19 cellular contexts compared by ENCODE assay signal in genomic region chr7:157001920-157002818, GRCh38. TPM values are rescaled to one million over a fixed set of nuclear protein-coding genes. Genes with fewer than 3 reads are reported as not detected.
A peak's percentile ranks its signal among the peaks of the same experiment; 100 is the strongest.
DNase-seq lines count a peak whose midpoint lies in the region; ATAC-seq and TF ChIP-seq lines count a peak whose summit lies in the region.
"Had no signal": no experiment of that assay in that cellular context is flagged by ENCODE, and none has a peak within 500 bp of the region (broad histone marks: within the 10 kb centered on the region; RNA-seq: fewer than 3 reads in every experiment).

No MANE protein-coding gene starts in this region.

- H3K27me3 ChIP-seq in upper lobe of right lung (peaks cover 84% of the 10 kb centered on the region), brain microvascular endothelial cell (replicated peaks) (peaks cover 89% of the 10 kb centered on the region)
- H3K27me3 ChIP-seq: SJCRH30 had no signal

- DNase-seq in stimulated activated naive CD8-positive, alpha-beta T cell treated with anti-CD3 and anti-CD28 coated beads, Interleukin-15, Interleukin-2, amounts not matched to agents 100 U/mL and 50 U/mL, for 24 hours, result no peak
- DNase-seq in activated CD4-positive, alpha-beta memory T cell treated with anti-CD3 and anti-CD28 coated beads, Interleukin-2, amount 10 ng/mL, durations not matched to agents 7 days and 5 days, result peak; percentile 15
- DNase-seq in islet precursor cell (peak; percentile 46), upper lobe of right lung (peak; percentile 49), brain microvascular endothelial cell (no peak), NCI-H2029 treated with DMSO at 0.1 percent for 48 hours (lab: John Stamatoyannopoulos, UW) (no peak)
- DNase-seq: DMS153; effector CD4-positive, alpha-beta T cell; hypothalamus; NCI-H1694 treated with DMSO at 0.1 percent for 48 hours; NCI-H510A treated with DMSO at 0.1 percent for 48 hours; OCI-M1; SJCRH30 had no signal

- intact Hi-C loops in upper lobe of right lung (cut with DNase I), result no loop called here

- POLR2A ChIA-PET in activated CD4-positive, alpha-beta memory T cell treated with anti-CD3 and anti-CD28 coated beads, Interleukin-2, amount 10 ng/mL, durations not matched to agents 7 days and 5 days (lab: Charles Lee), result interaction anchor here (0.8 kb wide), 1 partner anchor 19 kb away, joined by 3 read pairs; no protein-coding TSS in a partner anchor

- peaks cover 31% of the 10 kb centered on the region for H3K4me1 ChIP-seq in upper lobe of right lung
- H3K4me1 ChIP-seq: SJCRH30 had no signal

- no peak overlapping the region for H3K27ac Mint-ChIP-seq in stimulated activated naive CD8-positive, alpha-beta T cell treated with anti-CD3 and anti-CD28 coated beads, Interleukin-15, Interleukin-2, amounts not matched to agents 100 ng/mL and 50 ng/mL, for 24 hours
- no peak overlapping the region for H3K27ac Mint-ChIP-seq in activated CD4-positive, alpha-beta memory T cell treated with anti-CD3 and anti-CD28 coated beads, Interleukin-2, amount 10 ng/mL, durations not matched to agents 7 days and 5 days

- CTCF ChIA-PET in activated CD4-positive, alpha-beta memory T cell treated with anti-CD3 and anti-CD28 coated beads, Interleukin-2, amount 10 ng/mL, durations not matched to agents 7 days and 5 days (lab: Charles Lee), result no interaction called here

- H3K27ac ChIP-seq in upper lobe of right lung, result no peak overlapping the region
- no peak overlapping the region for H3K27ac ChIP-seq in brain microvascular endothelial cell
- H3K27ac ChIP-seq: right atrium auricular region, SJCRH30 had no signal

- peaks cover 32% of the 10 kb centered on the region for H3K4me1 Mint-ChIP-seq in stimulated activated naive CD8-positive, alpha-beta T cell treated with anti-CD3 and anti-CD28 coated beads, Interleukin-15, Interleukin-2, amounts not matched to agents 100 ng/mL and 50 ng/mL, for 24 hours (ENCODE audit: low read depth)
- peaks cover 26% of the 10 kb centered on the region for H3K4me1 Mint-ChIP-seq in activated CD4-positive, alpha-beta memory T cell treated with anti-CD3 and anti-CD28 coated beads, Interleukin-2, amount 10 ng/mL, durations not matched to agents 7 days and 5 days

- in situ Hi-C loops in brain microvascular endothelial cell (cut with HindIII; ENCODE audit: low pct_ligation_motif_present, low sequenced_read_pairs), result no loop called here

- H3K27me3 Mint-ChIP-seq in stimulated activated naive CD8-positive, alpha-beta T cell treated with anti-CD3 and anti-CD28 coated beads, Interleukin-15, Interleukin-2, amounts not matched to agents 100 ng/mL and 50 ng/mL, for 24 hours, result peaks cover 73% of the 10 kb centered on the region
- H3K27me3 Mint-ChIP-seq in activated CD4-positive, alpha-beta memory T cell treated with anti-CD3 and anti-CD28 coated beads, Interleukin-2, amount 10 ng/mL, durations not matched to agents 7 days and 5 days, result peaks cover 78% of the 10 kb centered on the region

- no peaks in the 10 kb centered on the region for H3K36me3 Mint-ChIP-seq in stimulated activated naive CD8-positive, alpha-beta T cell treated with anti-CD3 and anti-CD28 coated beads, Interleukin-15, Interleukin-2, amounts not matched to agents 100 ng/mL and 50 ng/mL, for 24 hours (ENCODE audit: low read depth)
- H3K36me3 Mint-ChIP-seq in activated CD4-positive, alpha-beta memory T cell treated with anti-CD3 and anti-CD28 coated beads, Interleukin-2, amount 10 ng/mL, durations not matched to agents 7 days and 5 days (ENCODE audit: low read depth), result no peaks in the 10 kb centered on the region

- no peak for ATAC-seq in stimulated activated naive CD8-positive, alpha-beta T cell treated with anti-CD3 and anti-CD28 coated beads, Interleukin-15, Interleukin-2, amounts not matched to agents 100 U/mL and 50 U/mL, for 24 hours
- ATAC-seq in upper lobe of right lung, result no peak
- no peak for ATAC-seq in GM18870 (IDR thresholded peaks at IDR 0.05; ENCODE audit: unreplicated experiment)
- ATAC-seq: activated naive CD4-positive, alpha-beta T cell treated with anti-CD3 and anti-CD28 coated beads, Interleukin-2, amount 50 U/mL, for 72 hours had no signal

- H3K36me3 ChIP-seq in upper lobe of right lung, result no peaks in the 10 kb centered on the region
- H3K36me3 ChIP-seq in brain microvascular endothelial cell (replicated peaks), result no peaks in the 10 kb centered on the region
- H3K36me3 ChIP-seq: right atrium auricular region, SJCRH30 had no signal

- H3K4me3 ChIP-seq in upper lobe of right lung (no peak overlapping the region), brain microvascular endothelial cell (ENCODE audit: low read depth, low read length) (no peak overlapping the region)
- H3K4me3 ChIP-seq: right atrium auricular region, SJCRH30 had no signal

- H3K4me3 Mint-ChIP-seq in stimulated activated naive CD8-positive, alpha-beta T cell treated with anti-CD3 and anti-CD28 coated beads, Interleukin-15, Interleukin-2, amounts not matched to agents 100 ng/mL and 50 ng/mL, for 24 hours, result peak overlapping the region; percentile 17
- H3K4me3 Mint-ChIP-seq in activated CD4-positive, alpha-beta memory T cell treated with anti-CD3 and anti-CD28 coated beads, Interleukin-2, amount 10 ng/mL, durations not matched to agents 7 days and 5 days, result no peak overlapping the region

- TF ChIP-seq CTCF in upper lobe of right lung (IDR thresholded peaks at IDR 0.05), result no peak
- TF ChIP-seq CTCF in brain microvascular endothelial cell (IDR thresholded peaks at IDR 0.05; ENCODE audit: low read depth, low read length, missing control alignments), result no peak

- no peaks in the 10 kb centered on the region for H3K9me3 ChIP-seq in upper lobe of right lung
- H3K9me3 ChIP-seq: right atrium auricular region had no signal

- H3K9me3 Mint-ChIP-seq in stimulated activated naive CD8-positive, alpha-beta T cell treated with anti-CD3 and anti-CD28 coated beads, Interleukin-15, Interleukin-2, amounts not matched to agents 100 ng/mL and 50 ng/mL, for 24 hours, result no peaks in the 10 kb centered on the region
- no peaks in the 10 kb centered on the region for H3K9me3 Mint-ChIP-seq in activated CD4-positive, alpha-beta memory T cell treated with anti-CD3 and anti-CD28 coated beads, Interleukin-2, amount 10 ng/mL, durations not matched to agents 7 days and 5 days
- H3K9me3 Mint-ChIP-seq: activated naive CD4-positive, alpha-beta T cell treated with anti-CD3 and anti-CD28 coated beads, Interleukin-2, amount 50 U/mL, for 72 hours had no signal

RNA-seq across cellular contexts. Expression of gene MNX1, which starts 8.3 kb away (rescaled TPM):
- under 1 TPM in 1 of 2 experiments, not detected in 1; 0.10 TPM for total RNA-seq in activated CD4-positive, alpha-beta memory T cell treated with anti-CD3 and anti-CD28 coated beads, Interleukin-2, amount 10 ng/mL, durations not matched to agents 7 days and 5 days
- 0.93 TPM for total RNA-seq in upper lobe of right lung
- total RNA-seq: bronchial epithelial cell, liver, right atrium auricular region had no signal

RNA-seq across cellular contexts. Expression of gene NOM1, which starts 52.7 kb away (rescaled TPM):
- total RNA-seq in activated CD4-positive, alpha-beta memory T cell treated with anti-CD3 and anti-CD28 coated beads, Interleukin-2, amount 10 ng/mL, durations not matched to agents 7 days and 5 days, result 10 to 100 TPM; 22.1 to 22.8 TPM
- 20.6 TPM for total RNA-seq in upper lobe of right lung

Comparison
In these comparisons a context has a peak if more than half of its experiments do, and no peak if none do; other contexts are left out.
1. DNase-seq: peak in activated CD4-positive, alpha-beta memory T cell treated with anti-CD3 and anti-CD28 coated beads, Interleukin-2, amount 10 ng/mL, durations not matched to agents 7 days and 5 days (single experiment), islet precursor cell (single experiment) and upper lobe of right lung (single experiment); none in stimulated activated naive CD8-positive, alpha-beta T cell treated with anti-CD3 and anti-CD28 coated beads, Interleukin-15, Interleukin-2, amounts not matched to agents 100 U/mL and 50 U/mL, for 24 hours (single experiment), brain microvascular endothelial cell (single experiment) and NCI-H2029 treated with DMSO at 0.1 percent for 48 hours (single experiment).